In genomic region chr16:84699147-84699711, GRCh38 we compare ENCODE assay signal across 8 cellular contexts. TPM values are rescaled to one million over a fixed set of nuclear protein-coding genes. Genes with fewer than 3 reads are reported as not detected.
DNase-seq lines count a peak whose midpoint lies in the region; ATAC-seq, FAIRE-seq and TF ChIP-seq lines count a peak whose summit lies in the region.

No MANE protein-coding gene starts in this region.

- peaks cover 29% of the 10 kb centered on the region for H3K4me1 Mint-ChIP-seq in T-helper 1 cell treated with Interleukin-12 subunit alpha and Interleukin-12 subunit beta and Interleukin-4 antibody, amounts not matched to agents 30 μg/mL and 1 μg/mL, for 36 hours (ENCODE audit: low read depth)

- H3K4me1 ChIP-seq in colonic mucosa (peaks cover 15% of the 10 kb centered on the region), mucosa of descending colon (ENCODE audit: low read depth) (peaks cover 17% of the 10 kb centered on the region)

- peak overlapping the region; percentile 72 for H3K27ac Mint-ChIP-seq in T-helper 1 cell treated with Interleukin-12 subunit alpha and Interleukin-12 subunit beta and Interleukin-4 antibody, amounts not matched to agents 30 μg/mL and 1 μg/mL, for 36 hours

- peak overlapping the region; percentile 57 for H3K27ac ChIP-seq in colonic mucosa

- no peaks in the 10 kb centered on the region for H3K36me3 ChIP-seq in colonic mucosa
- no peaks in the 10 kb centered on the region for H3K36me3 ChIP-seq in mucosa of descending colon (ENCODE audit: low read depth)

- H3K27me3 Mint-ChIP-seq in T-helper 1 cell treated with Interleukin-12 subunit alpha and Interleukin-12 subunit beta and Interleukin-4 antibody, amounts not matched to agents 30 μg/mL and 1 μg/mL, for 36 hours (ENCODE audit: low read depth), result peaks cover 5% of the 10 kb centered on the region

- no peaks in the 10 kb centered on the region for H3K9me3 Mint-ChIP-seq in T-helper 1 cell treated with Interleukin-12 subunit alpha and Interleukin-12 subunit beta and Interleukin-4 antibody, amounts not matched to agents 30 μg/mL and 1 μg/mL, for 36 hours

- ATAC-seq in mucosa of descending colon (peak; percentile 42), HG03354 (IDR thresholded peaks at IDR 0.05; ENCODE audit: poor library complexity, severe bottlenecking, unreplicated experiment) (no peak)

- intact Hi-C loops in colonic mucosa (cut with DNase I) (no loop called here), mucosa of descending colon (cut with DNase I, micrococcal nuclease) (no loop called here)

- H3K4me3 ChIP-seq in colonic mucosa (peak overlapping the region; percentile 96), mucosa of descending colon (peak overlapping the region; percentile 98)

- FAIRE-seq in urothelium cell line (lab: Jason Lieb, UNC), result no peak

- no peaks in the 10 kb centered on the region for H3K27me3 ChIP-seq in colonic mucosa

- peak overlapping the region; percentile 71 to 96 for H3K9ac ChIP-seq in colonic mucosa (ENCODE audit: low read depth in 2 of 2, low read length in 2 of 2)

- DNase-seq in T-helper 1 cell (no peak), NCI-H226 (peak; percentile 2), colonic mucosa (peak; percentile 39), mucosa of descending colon (peak in 1 of 3 donors; percentile 44), NK-92 (lab: John Stamatoyannopoulos, UW; ENCODE audit: unreplicated experiment) (no peak), urothelium cell line (ENCODE audit: low spot score) (no peak)

- H3K4me3 Mint-ChIP-seq in T-helper 1 cell treated with Interleukin-12 subunit alpha and Interleukin-12 subunit beta and Interleukin-4 antibody, amounts not matched to agents 30 μg/mL and 1 μg/mL, for 36 hours, result peak overlapping the region; percentile 79

- H3K9me3 ChIP-seq in colonic mucosa, result no peaks in the 10 kb centered on the region
- no peaks in the 10 kb centered on the region for H3K9me3 ChIP-seq in mucosa of descending colon

- TF ChIP-seq CTCF in colonic mucosa (IDR thresholded peaks at IDR 0.05) (no peak), mucosa of descending colon (IDR thresholded peaks at IDR 0.05) (no peak)

- peaks cover 3% of the 10 kb centered on the region for H3K36me3 Mint-ChIP-seq in T-helper 1 cell treated with Interleukin-12 subunit alpha and Interleukin-12 subunit beta and Interleukin-4 antibody, amounts not matched to agents 30 μg/mL and 1 μg/mL, for 36 hours (ENCODE audit: low read depth)

RNA-seq across cellular contexts. Expression of gene USP10, which starts 0.6 kb away (rescaled TPM):
- total RNA-seq in colonic mucosa (10 to 100 TPM; 70.0 to 88.2 TPM), mucosa of descending colon (10 to 100 TPM; 65.1 to 76.9 (median 72.4) TPM)

RNA-seq across cellular contexts. Expression of gene KLHL36, which starts 50.9 kb away (rescaled TPM):
- 10 to 100 TPM; 49.7 to 62.7 TPM for total RNA-seq in colonic mucosa
- total RNA-seq in mucosa of descending colon, result 10 to 100 TPM; 47.5 to 60.3 (median 59.2) TPM

Comparison
In these comparisons a context has a peak if more than half of its experiments do, and no peak if none do; other contexts are left out.
1. DNase-seq: peak in NCI-H226 (single experiment) and colonic mucosa (single experiment); none in T-helper 1 cell (0 of 5), NK-92 (single experiment) and urothelium cell line (single experiment).